ENCODE assay signal across 1 cellular context in genomic region chr3:185423178-185423577, GRCh38.
TF ChIP-seq lines count a peak whose summit lies in the region.

No MANE protein-coding gene starts in this region.

TF ChIP-seq in K562, 482 proteins besides CTCF, POLR2A, EP300 and RAD21 (continued from another document):
- TF ChIP-seq PRDM10 (IDR thresholded peaks at IDR 0.05; ENCODE audit: partially characterized antibody) (peak; percentile 43), JUN (IDR thresholded peaks at IDR 0.05; ENCODE audit: borderline replicate concordance, low read depth, low read length) (peak; percentile 61; the same call in 1 of the 2 replicates), JUN (CRISPR knock-in tag; IDR thresholded peaks at IDR 0.05; ENCODE audit: borderline replicate concordance) (no peak), ZEB2 (IDR thresholded peaks at IDR 0.05) (peak; percentile 78), MAFK (IDR thresholded peaks at IDR 0.05; ENCODE audit: low read length) (peak; percentile 90), TFE3 (CRISPR knock-in tag; IDR thresholded peaks at IDR 0.05) (no peak), NR2C1 (IDR thresholded peaks at IDR 0.05) (peak; percentile 29; the same call in 1 of the 2 replicates), NR2C1 (tag; IDR thresholded peaks at IDR 0.05) (no peak), TGIF2 (CRISPR knock-in tag; IDR thresholded peaks at IDR 0.05) (no peak), ZNF232 (CRISPR knock-in tag; IDR thresholded peaks at IDR 0.05) (no peak), ATF7 (IDR thresholded peaks at IDR 0.05) (peak; percentile 44), HMBOX1 (IDR thresholded peaks at IDR 0.05) (0 out of 2 replicates have a peak, but pooled peaks have one; percentile 28), POLR3A (IDR thresholded peaks at IDR 0.05; ENCODE audit: borderline replicate concordance, extremely low read depth, insufficient read depth, insufficient read length) (no peak), FOSL1 (tag; conservative IDR thresholded peaks at IDR 0.05) (peak; percentile 42), CBFA2T3 (IDR thresholded peaks at IDR 0.05) (peak; percentile 44), RCOR1 (IDR thresholded peaks at IDR 0.05; ENCODE audit: borderline replicate concordance in 1 of 2, low read depth in 2 of 2, low read length in 2 of 2) (peak in 1 of 2 experiments; percentile 73; a peak in 2 of 4 replicates), BACH1 (tag; IDR thresholded peaks at IDR 0.05) (peak; percentile 83), MAFG (tag; conservative IDR thresholded peaks at IDR 0.05) (peak; percentile 98), ZNF766 (CRISPR knock-in tag; conservative IDR thresholded peaks at IDR 0.05) (0 out of 2 replicates have a peak, but pooled peaks have one; percentile 25), MAFF (IDR thresholded peaks at IDR 0.05; ENCODE audit: low read length) (peak; percentile 90), ZNF778 (CRISPR knock-in tag; IDR thresholded peaks at IDR 0.05) (no peak), ARID1B (IDR thresholded peaks at IDR 0.05) (peak; percentile 69), NR1H2 (CRISPR knock-in tag; IDR thresholded peaks at IDR 0.05) (no peak), NCOR1 (IDR thresholded peaks at IDR 0.05) (peak; percentile 56), HDAC1 (IDR thresholded peaks at IDR 0.05) (0 out of 4 replicates have a peak, but pooled peaks of 1 of the 2 experiments have one; percentile 46), LEF1 (IDR thresholded peaks at IDR 0.05) (0 out of 2 replicates have a peak, but pooled peaks have one; percentile 28), NFE2 (IDR thresholded peaks at IDR 0.05; ENCODE audit: low read depth) (peak; percentile 98), JUND (IDR thresholded peaks at IDR 0.05; ENCODE audit: borderline replicate concordance, low read depth, low read length) (peak; percentile 55; the same call in 1 of the 2 replicates), JUND (tag; IDR thresholded peaks at IDR 0.05; ENCODE audit: borderline replicate concordance, low read depth, low read length) (peak; percentile 62; the same call in 1 of the 3 replicates), OTX1 (CRISPR knock-in tag; IDR thresholded peaks at IDR 0.05) (no peak), KDM1A (IDR thresholded peaks at IDR 0.05) (peak in 1 of 2 experiments; percentile 50; a peak in 1 of 4 replicates), SMARCA4 (IDR thresholded peaks at IDR 0.05) (peak; percentile 61; the same call in 1 of the 2 replicates), SMARCE1 (IDR thresholded peaks at IDR 0.05) (peak; percentile 57; the same call in 1 of the 2 replicates), ZNF316 (IDR thresholded peaks at IDR 0.05) (peak; percentile 95), ATF3 (IDR thresholded peaks at IDR 0.05) (peak; percentile 41), ATF3 (CRISPR knock-in tag; conservative IDR thresholded peaks at IDR 0.05) (no peak), ZNF507 (tag; conservative IDR thresholded peaks at IDR 0.05) (no peak), SMAD4 (CRISPR knock-in tag; conservative IDR thresholded peaks at IDR 0.05) (peak; percentile 79; the same call in 1 of the 2 replicates)
TF ChIP-seq in K562: peak in this region for 35.
